28 cellular contexts compared by ENCODE assay signal in genomic region chr1:240711020-240711419, GRCh38.
"Had no signal": no experiment of that assay in that cellular context is flagged by ENCODE, and none has a peak within 500 bp of the region (broad histone marks: within the 10 kb centered on the region; RNA-seq: fewer than 3 reads in every experiment).

No MANE protein-coding gene starts in this region.

- ATAC-seq: activated CD4-positive, alpha-beta T cell treated with anti-CD3 and anti-CD28 coated beads for 36 hours; activated naive CD8-positive, alpha-beta T cell treated with anti-CD3 and anti-CD28 coated beads, Interleukin-2, amount 50 U/mL, for 24 hours; activated T-cell treated with anti-CD3 and anti-CD28 coated beads, Interleukin-2, amount 50 U/mL, for 4 hours; activated T-helper 17 cell treated with anti-CD3 and anti-CD28 coated beads, Interleukin-2, amount 50 U/mL, for 72 hours; body of pancreas had no signal

- H3K4me1 Mint-ChIP-seq: activated CD4-positive, alpha-beta T cell treated with anti-CD3 and anti-CD28 coated beads for 36 hours; activated CD4-positive, alpha-beta T cell treated with anti-CD3 and anti-CD28 coated beads, Interleukin-2, amount 10 ng/mL, durations not matched to agents 24 days and 14 days; activated naive CD4-positive, alpha-beta T cell treated with anti-CD3 and anti-CD28 coated beads, Interleukin-2, amount 50 U/mL, for 24 hours; activated naive CD8-positive, alpha-beta T cell treated with anti-CD3 and anti-CD28 coated beads for 36 hours; activated naive CD8-positive, alpha-beta T cell treated with anti-CD3 and anti-CD28 coated beads, Interleukin-2, amount 50 U/mL, for 24 hours; activated T-helper 17 cell treated with anti-CD3 and anti-CD28 coated beads, Interleukin-2, amount 50 U/mL, for 72 hours had no signal

- H3K27ac ChIP-seq: adrenal gland, body of pancreas, colonic mucosa, epithelial cell of prostate, esophagus squamous epithelium had no signal

- H3K9me3 Mint-ChIP-seq: activated CD4-positive, alpha-beta memory T cell treated with anti-CD3 and anti-CD28 coated beads for 36 hours; activated CD4-positive, alpha-beta T cell treated with anti-CD3 and anti-CD28 coated beads, Interleukin-2, amount 10 ng/mL, durations not matched to agents 24 days and 14 days; activated naive CD8-positive, alpha-beta T cell treated with anti-CD3 and anti-CD28 coated beads for 36 hours had no signal

- H3K36me3 Mint-ChIP-seq: activated CD4-positive, alpha-beta memory T cell treated with anti-CD3 and anti-CD28 coated beads for 36 hours; activated naive CD4-positive, alpha-beta T cell treated with anti-CD3 and anti-CD28 coated beads, Interleukin-2, amount 50 U/mL, for 24 hours; activated naive CD8-positive, alpha-beta T cell treated with anti-CD3 and anti-CD28 coated beads for 36 hours had no signal

- DNase-seq: activated CD4-positive, alpha-beta memory T cell treated with anti-CD3 and anti-CD28 coated beads for 36 hours; activated CD4-positive, alpha-beta T cell treated with anti-CD3 and anti-CD28 coated beads for 36 hours; activated CD4-positive, alpha-beta T cell treated with anti-CD3 and anti-CD28 coated beads, Interleukin-2, amount 10 ng/mL, durations not matched to agents 24 days and 14 days; activated CD4-positive, CD25-positive, alpha-beta regulatory T cell; activated CD4-positive, CD25-positive, alpha-beta regulatory T cell treated with anti-CD3 and anti-CD28 coated beads, Interleukin-2, amount 50 U/mL, for 72 hours; activated CD8-positive, alpha-beta memory T cell treated with anti-CD3 and anti-CD28 coated beads for 24 hours; activated effector memory CD4-positive, alpha-beta T cell treated with Interleukin-2 at 50 U/mL for 16 hours; activated gamma-delta T cell treated with Interleukin-2 at 50 U/mL for 16 hours; activated naive CD4-positive, alpha-beta T cell treated with Interleukin-2 at 50 U/mL for 16 hours; activated naive CD8-positive, alpha-beta T cell treated with anti-CD3 and anti-CD28 coated beads for 36 hours; activated naive CD8-positive, alpha-beta T cell treated with anti-CD3 and anti-CD28 coated beads, Interleukin-2, amount 50 U/mL, for 24 hours; activated T-cell treated with anti-CD3 and anti-CD28 coated beads, Interleukin-2, amount 50 U/mL, for 4 hours; adrenal gland; amygdala; aorta; body of pancreas; central memory CD4-positive, alpha-beta T cell; cerebellar nuclear complex; colonic mucosa; effector CD8-positive, alpha-beta T cell; esophagus squamous epithelium; foreskin fibroblast; head of caudate nucleus; hippocampal formation; T-helper 2 cell had no signal

- H3K36me3 ChIP-seq: adrenal gland, colonic mucosa, esophagus squamous epithelium had no signal

- H3K27ac Mint-ChIP-seq: activated CD4-positive, alpha-beta memory T cell treated with anti-CD3 and anti-CD28 coated beads for 36 hours; activated CD4-positive, alpha-beta T cell treated with anti-CD3 and anti-CD28 coated beads for 36 hours; activated CD4-positive, alpha-beta T cell treated with anti-CD3 and anti-CD28 coated beads, Interleukin-2, amount 10 ng/mL, durations not matched to agents 24 days and 14 days; activated naive CD4-positive, alpha-beta T cell treated with anti-CD3 and anti-CD28 coated beads, Interleukin-2, amount 50 U/mL, for 24 hours; activated naive CD8-positive, alpha-beta T cell treated with anti-CD3 and anti-CD28 coated beads for 36 hours; activated naive CD8-positive, alpha-beta T cell treated with anti-CD3 and anti-CD28 coated beads, Interleukin-2, amount 50 U/mL, for 24 hours; activated T-helper 17 cell treated with anti-CD3 and anti-CD28 coated beads, Interleukin-2, amount 50 U/mL, for 72 hours had no signal

- H3K9me3 ChIP-seq: adrenal gland, body of pancreas, colonic mucosa had no signal

- H3K27me3 Mint-ChIP-seq: activated CD4-positive, alpha-beta T cell treated with anti-CD3 and anti-CD28 coated beads, Interleukin-2, amount 10 ng/mL, durations not matched to agents 24 days and 14 days; activated naive CD4-positive, alpha-beta T cell treated with anti-CD3 and anti-CD28 coated beads, Interleukin-2, amount 50 U/mL, for 24 hours; activated naive CD8-positive, alpha-beta T cell treated with anti-CD3 and anti-CD28 coated beads, Interleukin-2, amount 50 U/mL, for 24 hours had no signal

- H3K4me3 ChIP-seq: adrenal gland, body of pancreas, colonic mucosa, esophagus squamous epithelium had no signal

- H3K27me3 ChIP-seq: adrenal gland, body of pancreas, colonic mucosa, esophagus squamous epithelium had no signal

- H3K4me1 ChIP-seq: adrenal gland, body of pancreas, colonic mucosa had no signal

- H3K4me3 Mint-ChIP-seq: activated CD4-positive, alpha-beta memory T cell treated with anti-CD3 and anti-CD28 coated beads for 36 hours; activated CD4-positive, alpha-beta T cell treated with anti-CD3 and anti-CD28 coated beads for 36 hours; activated CD4-positive, alpha-beta T cell treated with anti-CD3 and anti-CD28 coated beads, Interleukin-2, amount 10 ng/mL, durations not matched to agents 24 days and 14 days; activated naive CD4-positive, alpha-beta T cell treated with anti-CD3 and anti-CD28 coated beads, Interleukin-2, amount 50 U/mL, for 24 hours; activated naive CD8-positive, alpha-beta T cell treated with anti-CD3 and anti-CD28 coated beads for 36 hours; activated naive CD8-positive, alpha-beta T cell treated with anti-CD3 and anti-CD28 coated beads, Interleukin-2, amount 50 U/mL, for 24 hours; activated T-cell treated with anti-CD3 and anti-CD28 coated beads, Interleukin-2, amount 50 U/mL, for 4 hours; activated T-helper 17 cell treated with anti-CD3 and anti-CD28 coated beads, Interleukin-2, amount 50 U/mL, for 72 hours had no signal
